ENCODE assay signal across 1 cellular context in the genomic region with DNA sequence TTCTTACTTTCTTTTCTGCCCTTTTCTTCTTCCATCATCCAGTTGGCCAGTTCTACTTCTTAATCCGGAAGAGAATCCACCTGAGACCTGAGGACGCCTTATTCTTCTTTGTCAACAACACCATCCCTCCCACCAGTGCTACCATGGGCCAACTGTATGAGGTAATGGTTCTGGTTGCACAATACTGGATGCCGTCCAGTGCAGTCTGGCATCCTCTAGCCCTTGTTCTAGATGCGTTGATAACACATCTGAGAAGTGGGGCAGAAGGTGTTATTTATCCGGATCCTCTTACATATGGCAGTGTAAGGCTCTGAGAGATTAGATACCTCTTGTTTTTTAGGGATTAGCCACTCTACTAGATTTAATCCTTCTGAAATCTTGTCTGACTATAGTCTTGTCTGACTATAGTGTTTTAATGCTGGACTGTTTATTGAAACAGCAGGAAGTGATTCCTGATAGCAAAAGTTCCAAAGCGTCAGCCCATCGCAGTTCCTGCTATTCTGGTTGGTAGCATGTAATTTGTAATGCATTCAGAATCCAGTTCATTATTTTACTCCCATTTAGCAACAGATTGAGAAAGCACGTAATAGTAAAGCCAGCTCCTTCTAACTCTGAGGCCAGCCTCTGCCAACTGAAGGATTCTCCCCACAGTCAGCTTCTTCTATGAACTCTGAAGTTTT.
TF ChIP-seq lines count a peak whose summit lies in the region.

No MANE protein-coding gene starts in this region.

TF ChIP-seq in IMR-90, 13 proteins besides CTCF, POLR2A, EP300 and RAD21:
- TF ChIP-seq MXI1 (IDR thresholded peaks at IDR 0.05; ENCODE audit: borderline replicate concordance, low read depth, low read length), result no peak
- peak; percentile 96 for TF ChIP-seq CEBPB (IDR thresholded peaks at IDR 0.05; ENCODE audit: low read depth, low read length)
- TF ChIP-seq, protein P1, sequence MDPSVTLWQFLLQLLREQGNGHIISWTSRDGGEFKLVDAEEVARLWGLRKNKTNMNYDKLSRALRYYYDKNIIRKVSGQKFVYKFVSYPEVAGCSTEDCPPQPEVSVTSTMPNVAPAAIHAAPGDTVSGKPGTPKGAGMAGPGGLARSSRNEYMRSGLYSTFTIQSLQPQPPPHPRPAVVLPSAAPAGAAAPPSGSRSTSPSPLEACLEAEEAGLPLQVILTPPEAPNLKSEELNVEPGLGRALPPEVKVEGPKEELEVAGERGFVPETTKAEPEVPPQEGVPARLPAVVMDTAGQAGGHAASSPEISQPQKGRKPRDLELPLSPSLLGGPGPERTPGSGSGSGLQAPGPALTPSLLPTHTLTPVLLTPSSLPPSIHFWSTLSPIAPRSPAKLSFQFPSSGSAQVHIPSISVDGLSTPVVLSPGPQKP (IDR thresholded peaks at IDR 0.05; ENCODE audit: borderline replicate concordance, low read depth, low read length), result no peak
